8 cellular contexts compared by ENCODE assay signal in the genomic region with DNA sequence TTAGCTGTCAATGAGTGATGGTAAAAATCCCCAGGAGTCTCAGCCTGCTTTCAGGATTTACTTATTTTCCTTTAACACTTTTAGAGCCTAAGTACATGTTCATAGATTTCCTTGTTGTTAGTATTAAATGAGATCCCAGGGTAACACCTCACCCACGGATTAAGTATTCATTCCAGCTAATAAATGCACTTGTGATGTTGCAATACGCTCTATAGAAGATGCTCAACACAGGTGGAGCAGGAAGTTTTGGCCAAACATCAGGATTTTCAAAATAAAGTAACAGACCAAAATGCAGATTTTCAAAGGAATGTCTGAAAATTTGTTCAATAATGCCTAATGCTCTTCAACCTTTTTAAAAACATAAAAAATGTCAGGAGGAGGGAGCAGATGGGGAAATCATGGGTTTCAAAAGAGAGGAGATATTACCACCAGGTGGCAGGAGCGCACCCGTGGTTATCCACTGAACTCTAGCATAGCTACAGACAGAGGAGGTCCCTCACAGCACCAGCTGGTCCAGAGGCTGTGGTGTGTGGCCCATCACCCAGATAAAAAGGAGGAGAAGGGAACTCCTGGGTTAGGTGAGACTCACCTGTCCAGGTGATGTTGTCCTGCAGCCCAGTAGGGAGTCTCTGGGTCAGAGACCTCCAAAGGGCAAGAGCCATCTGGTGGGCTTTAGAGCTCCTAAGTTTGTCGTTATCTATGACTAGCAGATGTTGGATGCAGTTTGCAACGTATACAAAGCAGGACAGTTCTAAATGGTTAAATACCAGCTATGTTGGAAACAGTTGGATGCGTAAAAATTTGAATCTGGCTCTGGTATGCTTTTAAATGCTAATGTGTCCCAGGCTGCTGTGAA.
A peak's percentile ranks its signal among the peaks of the same experiment; 100 is the strongest.
DNase-seq lines count a peak whose midpoint lies in the region; ATAC-seq and TF ChIP-seq lines count a peak whose summit lies in the region.

No MANE protein-coding gene starts in this region.

- H3K4me3 ChIP-seq in coronary artery, result no peak overlapping the region
- no peak overlapping the region for H3K4me3 ChIP-seq in lung

- peak; percentile 27 for TF ChIP-seq CTCF in coronary artery (IDR thresholded peaks at IDR 0.05)
- peak; percentile 39 for TF ChIP-seq CTCF in lung (IDR thresholded peaks at IDR 0.05; ENCODE audit: control extremely low read depth, extremely low read depth)

- H3K27me3 ChIP-seq in lung (ENCODE audit: control insufficient read depth, insufficient read depth), result no peaks in the 10 kb centered on the region

- H3K9me3 Mint-ChIP-seq in stimulated activated naive B cell treated with anti-CD40 and anti-IgM and Interleukin-4, amounts not matched to agents 10 μg/mL and 1 μg/mL and 100 μg/mL, for 72 hours, result no peaks in the 10 kb centered on the region

- no peak overlapping the region for H3K27ac Mint-ChIP-seq in stimulated activated naive B cell treated with anti-CD40 and anti-IgM and Interleukin-4, amounts not matched to agents 10 μg/mL and 1 μg/mL and 100 μg/mL, for 72 hours

- no peaks in the 10 kb centered on the region for H3K4me1 ChIP-seq in lung (ENCODE audit: control insufficient read depth in 2 of 2, insufficient read depth in 2 of 2, low read length in 2 of 2)

- no peak for ATAC-seq in lung (ENCODE audit: insufficient read depth, low FRiP score)
- peak; percentile 57 to 61 for ATAC-seq in stimulated activated naive B cell treated with anti-CD40 and anti-IgM and Interleukin-4, amounts not matched to agents 10 μg/mL and 1 μg/mL and 100 μg/mL, for 72 hours (replicated peaks)

- H3K4me1 Mint-ChIP-seq in stimulated activated naive B cell treated with anti-CD40 and anti-IgM and Interleukin-4, amounts not matched to agents 10 μg/mL and 1 μg/mL and 100 μg/mL, for 72 hours, result no peaks in the 10 kb centered on the region

- DNase-seq in NCI-H2081 (lab: John Stamatoyannopoulos, UW), result peak; percentile 57 to 60
- no peak for DNase-seq in NCI-H2081 treated with DMSO at 0.1 percent for 48 hours (lab: John Stamatoyannopoulos, UW)
- peak; percentile 62 for DNase-seq in HCEC 1CT
- DNase-seq in NAMALWA (ENCODE audit: low spot score), result peak; percentile 27
- DNase-seq in activated CD4-positive, alpha-beta T cell treated with anti-CD3 and anti-CD28 coated beads for 1 hour, result peak; percentile 13
- no peak for DNase-seq in coronary artery (ENCODE audit: low spot score)
- DNase-seq in lung (ENCODE audit: low spot score), result peak; percentile 54
- no peak for DNase-seq in stimulated activated naive B cell treated with anti-CD40 and anti-IgM and Interleukin-4, amounts not matched to agents 10 μg/mL and 1 μg/mL and 100 μg/mL, for 72 hours

- H3K36me3 ChIP-seq in lung (ENCODE audit: control insufficient read depth in 2 of 2, insufficient read depth in 2 of 2, low read length in 2 of 2), result no peaks in the 10 kb centered on the region

- no peak overlapping the region for H3K4me3 Mint-ChIP-seq in stimulated activated naive B cell treated with anti-CD40 and anti-IgM and Interleukin-4, amounts not matched to agents 10 μg/mL and 1 μg/mL and 100 μg/mL, for 72 hours

- H3K27ac ChIP-seq in coronary artery (no peak overlapping the region), lung (ENCODE audit: low read depth in 1 of 2, low read length in 1 of 2) (no peak overlapping the region)

- no peaks in the 10 kb centered on the region for H3K36me3 Mint-ChIP-seq in stimulated activated naive B cell treated with anti-CD40 and anti-IgM and Interleukin-4, amounts not matched to agents 10 μg/mL and 1 μg/mL and 100 μg/mL, for 72 hours

- 46 to 49% methylated on average over 7 of the region's 7 CpGs for WGBS in lung, 2 donors

- H3K27me3 Mint-ChIP-seq in stimulated activated naive B cell treated with anti-CD40 and anti-IgM and Interleukin-4, amounts not matched to agents 10 μg/mL and 1 μg/mL and 100 μg/mL, for 72 hours, result peaks cover 0 to 5% of the 10 kb centered on the region in 2 donors

- H3K9me3 ChIP-seq in lung (ENCODE audit: control insufficient read depth in 2 of 2, insufficient read depth in 1 of 2, low read length in 1 of 2), result no peaks in the 10 kb centered on the region

Comparison
In these comparisons a context has a peak if more than half of its experiments do, and no peak if none do; other contexts are left out.
1. DNase-seq: peak in NCI-H2081 (2 of 2), HCEC 1CT (single experiment), NAMALWA (single experiment), activated CD4-positive, alpha-beta T cell treated with anti-CD3 and anti-CD28 coated beads for 1 hour (single experiment) and lung (single experiment); none in NCI-H2081 treated with DMSO at 0.1 percent for 48 hours (single experiment), coronary artery (single experiment) and stimulated activated naive B cell treated with anti-CD40 and anti-IgM and Interleukin-4, amounts not matched to agents 10 μg/mL and 1 μg/mL and 100 μg/mL, for 72 hours (single experiment).